30 cellular contexts compared by ENCODE assay signal in genomic region chr2:134762508-134762907, GRCh38. TPM values are rescaled to one million over a fixed set of nuclear protein-coding genes. Genes with fewer than 3 reads are reported as not detected.
DNase-seq lines count a peak whose midpoint lies in the region; ATAC-seq, FAIRE-seq and TF ChIP-seq lines count a peak whose summit lies in the region.
"Had no signal": no experiment of that assay in that cellular context is flagged by ENCODE, and none has a peak within 500 bp of the region (broad histone marks: within the 10 kb centered on the region; RNA-seq: fewer than 3 reads in every experiment).

No MANE protein-coding gene starts in this region.

- no peak overlapping the region for H3K4me3 Mint-ChIP-seq in endothelial cell (ENCODE audit: unreplicated experiment)
- H3K4me3 Mint-ChIP-seq: activated CD4-positive, alpha-beta T cell treated with anti-CD3 and anti-CD28 coated beads, Interleukin-2, amount 10 ng/mL, durations not matched to agents 24 days and 14 days; effector memory CD8-positive, alpha-beta T cell; mesothelial cell of epicardium; naive thymus-derived CD4-positive, alpha-beta T cell; WTC11 had no signal

- no peak for TF ChIP-seq CTCF in RWPE2 (IDR thresholded peaks at IDR 0.05; ENCODE audit: poor library complexity, severe bottlenecking)
- TF ChIP-seq CTCF in endothelial cell (IDR thresholded peaks at IDR 0.05; ENCODE audit: unreplicated experiment), result no peak
- no peak for TF ChIP-seq CTCF in pancreas (IDR thresholded peaks at IDR 0.05)

- no peaks in the 10 kb centered on the region for H3K27me3 ChIP-seq in RWPE2 (ENCODE audit: insufficient read depth, poor library complexity, severe bottlenecking)
- no peaks in the 10 kb centered on the region for H3K27me3 ChIP-seq in pancreas
- H3K27me3 ChIP-seq: BLaER1, right lobe of liver, stomach, uterus had no signal

- H3K9me3 ChIP-seq in RWPE2 (ENCODE audit: severe bottlenecking) (no peaks in the 10 kb centered on the region), pancreas (no peaks in the 10 kb centered on the region)
- H3K9me3 ChIP-seq: BLaER1, right lobe of liver, uterus had no signal

- H3K9me3 Mint-ChIP-seq in endothelial cell (ENCODE audit: unreplicated experiment), result no peaks in the 10 kb centered on the region
- H3K9me3 Mint-ChIP-seq: activated CD4-positive, alpha-beta T cell treated with anti-CD3 and anti-CD28 coated beads, Interleukin-2, amount 10 ng/mL, durations not matched to agents 24 days and 14 days; effector memory CD8-positive, alpha-beta T cell had no signal

- H3K27ac ChIP-seq in RWPE2 (ENCODE audit: poor library complexity, severe bottlenecking) (no peak overlapping the region), pancreas (no peak overlapping the region)
- H3K27ac ChIP-seq: BLaER1, right lobe of liver, stomach, uterus had no signal

- 75 to 80% methylated on average over 2 of the region's 2 CpGs for WGBS in pancreas, 2 donors

- H3K4me1 ChIP-seq in RWPE2 (ENCODE audit: insufficient read depth, poor library complexity, severe bottlenecking) (no peaks in the 10 kb centered on the region), pancreas (peaks cover 0 to 12% (median 0%) of the 10 kb centered on the region in 3 donors)
- H3K4me1 ChIP-seq: right lobe of liver, stomach, uterus had no signal

- H3K4me1 Mint-ChIP-seq in endothelial cell (ENCODE audit: unreplicated experiment), result peaks cover 6% of the 10 kb centered on the region
- H3K4me1 Mint-ChIP-seq: activated CD4-positive, alpha-beta T cell treated with anti-CD3 and anti-CD28 coated beads, Interleukin-2, amount 10 ng/mL, durations not matched to agents 24 days and 14 days; mesothelial cell of epicardium; WTC11 had no signal

- peak; percentile 71 for FAIRE-seq in H54 (lab: Jason Lieb, UNC)
- no peak for FAIRE-seq in pancreas (lab: Jason Lieb, UNC)
- FAIRE-seq: kidney had no signal

- TF ChIP-seq POLR2A in H54 (IDR thresholded peaks at IDR 0.05; ENCODE audit: low read depth, low read length), result no peak

- no peak overlapping the region for H3K4me3 ChIP-seq in RWPE2 (ENCODE audit: severe bottlenecking)
- H3K4me3 ChIP-seq in pancreas, result no peak overlapping the region
- H3K4me3 ChIP-seq: BLaER1, right lobe of liver, stomach, uterus had no signal

- intact Hi-C loops in pancreas (cut with DNase I), result no loop called here

- H3K36me3 ChIP-seq in RWPE2 (ENCODE audit: low read depth) (no peaks in the 10 kb centered on the region), pancreas (no peaks in the 10 kb centered on the region)
- H3K36me3 ChIP-seq: BLaER1, right lobe of liver, stomach, uterus had no signal

- ATAC-seq in RWPE2 (ENCODE audit: low read depth) (peak; percentile 58; the same call in 2 of the 3 replicates), pancreas (peak; percentile 68 to 75 (median 72)), GM18873 (IDR thresholded peaks at IDR 0.05; ENCODE audit: low FRiP score, unreplicated experiment) (no peak)
- ATAC-seq: activated naive CD4-positive, alpha-beta T cell treated with anti-CD3 and anti-CD28 coated beads, Interleukin-2, amount 50 U/mL, for 72 hours; effector memory CD8-positive, alpha-beta T cell; esophagus mucosa; naive thymus-derived CD4-positive, alpha-beta T cell; Panc1; right lobe of liver; WTC11 had no signal

- no peaks in the 10 kb centered on the region for H3K27me3 Mint-ChIP-seq in endothelial cell (ENCODE audit: unreplicated experiment)

- H3K36me3 Mint-ChIP-seq in endothelial cell (ENCODE audit: low read depth, unreplicated experiment), result no peaks in the 10 kb centered on the region
- H3K36me3 Mint-ChIP-seq: activated naive CD4-positive, alpha-beta T cell treated with anti-CD3 and anti-CD28 coated beads, Interleukin-2, amount 50 U/mL, for 72 hours; mesothelial cell of epicardium; WTC11 had no signal

- peak overlapping the region; percentile 9 for H3K27ac Mint-ChIP-seq in endothelial cell (ENCODE audit: unreplicated experiment)
- H3K27ac Mint-ChIP-seq: activated CD4-positive, alpha-beta T cell treated with anti-CD3 and anti-CD28 coated beads, Interleukin-2, amount 10 ng/mL, durations not matched to agents 24 days and 14 days; activated naive CD4-positive, alpha-beta T cell treated with anti-CD3 and anti-CD28 coated beads, Interleukin-2, amount 50 U/mL, for 72 hours; effector memory CD8-positive, alpha-beta T cell; mesothelial cell of epicardium; naive thymus-derived CD4-positive, alpha-beta T cell; progenitor cell of endocrine pancreas; WTC11 had no signal

- DNase-seq in H54 (ENCODE audit: insufficient read length, low spot score) (no peak), RWPE2 (ENCODE audit: low spot score) (no peak), endothelial cell (ENCODE audit: low spot score) (no peak), pancreas (peak in 3 of 6 donors; percentile 28 to 67 (median 57)), NCI-H82 treated with DMSO at 0.1 percent for 48 hours (lab: John Stamatoyannopoulos, UW; ENCODE audit: unreplicated experiment) (no peak), NCI-H128 (lab: John Stamatoyannopoulos, UW; ENCODE audit: unreplicated experiment) (no peak)
- DNase-seq: activated CD4-positive, alpha-beta T cell treated with anti-CD3 and anti-CD28 coated beads, Interleukin-2, amount 10 ng/mL, durations not matched to agents 24 days and 14 days; DMS153; effector memory CD8-positive, alpha-beta T cell; foreskin melanocyte; kidney; naive thymus-derived CD4-positive, alpha-beta T cell; NCI-H1048; NCI-H187 treated with DMSO at 0.1 percent for 48 hours; NCI-H524 treated with DMSO at 0.1 percent for 48 hours; right lobe of liver; stimulated activated CD4-positive, alpha-beta T cell treated with anti-CD3 and anti-CD28 coated beads, Interleukin-4, amount 100 ng/mL, for 1 hour; stomach; SW 1271; T1000; uterus had no signal

RNA-seq across cellular contexts. Expression of gene TMEM163, which starts 43.7 kb away (rescaled TPM):
- total RNA-seq in endothelial cell (ENCODE audit: unreplicated experiment) (150 TPM), pancreas (10 to 100 TPM; 14.8 to 30.5 (median 19.9) TPM)
- polyA plus RNA-seq in pancreas, result 10 to 100 TPM; 20.3 to 25.2 TPM
- polyA plus RNA-seq: AG04450 had no signal
